In the genomic region with DNA sequence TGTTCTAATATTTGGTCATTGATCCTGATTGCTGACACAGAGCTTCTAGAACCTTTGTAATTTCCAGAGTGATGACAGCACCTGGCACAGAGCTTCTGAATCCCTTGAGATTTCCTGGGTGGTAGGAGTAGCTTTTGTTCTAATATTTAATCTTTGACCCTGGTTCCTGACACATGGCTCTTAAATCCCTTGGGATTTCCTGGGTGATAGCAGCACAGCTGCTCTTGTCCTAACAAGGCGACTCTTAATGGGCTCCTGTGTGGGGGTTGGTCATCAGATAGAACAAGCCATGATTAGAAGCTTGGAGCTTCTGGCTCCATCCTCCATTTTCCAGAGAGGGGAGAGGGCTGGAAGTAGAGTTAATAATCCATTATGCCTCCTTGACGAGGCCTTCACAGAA, we compare ENCODE assay signal across 17 cellular contexts. TPM values are rescaled to one million over a fixed set of nuclear protein-coding genes. Genes with fewer than 3 reads are reported as not detected.
DNase-seq lines count a peak whose midpoint lies in the region; ATAC-seq and TF ChIP-seq lines count a peak whose summit lies in the region.
"Had no signal": no experiment of that assay in that cellular context is flagged by ENCODE, and none has a peak within 500 bp of the region (broad histone marks: within the 10 kb centered on the region; RNA-seq: fewer than 3 reads in every experiment).

No MANE protein-coding gene starts in this region.

- H2AK5ac ChIP-seq in mesendoderm (ENCODE audit: low read length) = peak overlapping the region; percentile 31

- H3K4me3 ChIP-seq in BLaER1 treated with 17β-estradiol and CSF1 and Interleukin-3, amounts not matched to agents 10 nM and 100 nM = no peak overlapping the region
- no peak overlapping the region for H3K4me3 ChIP-seq in mesendoderm (ENCODE audit: low read length)
- no peak overlapping the region for H3K4me3 ChIP-seq in effector memory CD4-positive, alpha-beta T cell (ENCODE audit: insufficient read depth, low read depth, low read length, poor library complexity, severe bottlenecking)

- H3K4ac ChIP-seq in mesendoderm (ENCODE audit: low read depth, low read length) = peak overlapping the region; percentile 36

- no peak overlapping the region for H4K5ac ChIP-seq in mesendoderm (ENCODE audit: low read length)

- no peaks in the 10 kb centered on the region for H3K79me2 ChIP-seq in mesendoderm (ENCODE audit: control insufficient read depth, insufficient read depth, low read length)

- H3K4me1 ChIP-seq in BLaER1 treated with 17β-estradiol and CSF1 and Interleukin-3, amounts not matched to agents 10 nM and 100 nM = peaks cover 0 to 7% (median 0%) of the 10 kb centered on the region in 10 experiments; a peak in 5 of 20 replicates
- H3K4me1 ChIP-seq in mesendoderm (ENCODE audit: control insufficient read depth, low read depth, low read length) = peaks cover 6% of the 10 kb centered on the region
- no peaks in the 10 kb centered on the region for H3K4me1 ChIP-seq in effector memory CD4-positive, alpha-beta T cell (ENCODE audit: control insufficient read depth, insufficient read depth, low read length, poor library complexity, severe bottlenecking)

- H3K9ac ChIP-seq in BLaER1 treated with 17β-estradiol and CSF1 and Interleukin-3, amounts not matched to agents 10 nM and 100 nM = no peak overlapping the region
- no peak overlapping the region for H3K9ac ChIP-seq in mesendoderm (ENCODE audit: low read length)

- WGBS in mesendoderm (ENCODE audit: extremely low coverage, insufficient coverage, low lambda C conversion rate) = no CpG with 5 or more reads among the region's 2 CpGs

- H3K4me3 Mint-ChIP-seq in WTC11 = no peak overlapping the region
- H3K4me3 Mint-ChIP-seq: CD4-positive, alpha-beta T cell had no signal

- ATAC-seq in WTC11 = no peak
- ATAC-seq: Panc1, SK-N-SH treated with all-trans-retinoic acid at 6 μM for 48 hours had no signal

- no peak for TF ChIP-seq CTCF in WTC11 (IDR thresholded peaks at IDR 0.05)

- H2BK5ac ChIP-seq in mesendoderm (ENCODE audit: low read length) = no peak overlapping the region

- no peaks in the 10 kb centered on the region for H3K79me1 ChIP-seq in mesendoderm (ENCODE audit: low read length)

- no peak overlapping the region for H3K27ac ChIP-seq in BLaER1 treated with 17β-estradiol and CSF1 and Interleukin-3, amounts not matched to agents 10 nM and 100 nM
- no peak overlapping the region for H3K27ac ChIP-seq in mesendoderm (ENCODE audit: low read depth, low read length)
- H3K27ac ChIP-seq in effector memory CD4-positive, alpha-beta T cell (ENCODE audit: insufficient read depth, low read length, poor library complexity, severe bottlenecking) = no peak overlapping the region

- no peaks in the 10 kb centered on the region; a peak in 1 of 22 replicates for H3K27me3 ChIP-seq in BLaER1 treated with 17β-estradiol and CSF1 and Interleukin-3, amounts not matched to agents 10 nM and 100 nM
- no peaks in the 10 kb centered on the region for H3K27me3 ChIP-seq in mesendoderm (ENCODE audit: insufficient read depth, low read length, poor library complexity)
- H3K27me3 ChIP-seq in effector memory CD4-positive, alpha-beta T cell (replicated peaks; ENCODE audit: control insufficient read depth, insufficient read depth, low read length, poor library complexity, severe bottlenecking) = no peaks in the 10 kb centered on the region

- H3K23ac ChIP-seq in mesendoderm (ENCODE audit: low read length) = no peak overlapping the region

- DNase-seq in DMS53 (lab: John Stamatoyannopoulos, UW) (peak; percentile 86), NCI-H82 (lab: John Stamatoyannopoulos, UW) (peak; percentile 98), mesendoderm (no peak), WTC11 (ENCODE audit: low spot score) (no peak)
- DNase-seq in activated CD8-positive, alpha-beta memory T cell treated with anti-CD3 and anti-CD28 coated beads, Interleukin-2, amount 50 U/mL, for 4 hours = no peak
- DNase-seq in effector memory CD4-positive, alpha-beta T cell = no peak
- DNase-seq: ACHN; AML-193; CD4-positive, alpha-beta T cell; NCI-H1417 treated with DMSO at 0.1 percent for 48 hours; NCI-H2081 treated with DMSO at 0.1 percent for 48 hours; NCI-H345; Right ventricle myocardium superior; T-helper 2 cell had no signal

- no peaks in the 10 kb centered on the region for H4K20me1 ChIP-seq in BLaER1 treated with 17β-estradiol and CSF1 and Interleukin-3, amounts not matched to agents 10 nM and 100 nM

- peak overlapping the region in 8 of 11 experiments; percentile 10 to 55 (median 35); a peak in 6 of 22 replicates for H3K4me2 ChIP-seq in BLaER1 treated with 17β-estradiol and CSF1 and Interleukin-3, amounts not matched to agents 10 nM and 100 nM
- no peak overlapping the region for H3K4me2 ChIP-seq in mesendoderm (ENCODE audit: low read length)

- H3K27me3 Mint-ChIP-seq in WTC11 (ENCODE audit: low read depth) = no peaks in the 10 kb centered on the region
- H3K27me3 Mint-ChIP-seq: CD4-positive, alpha-beta T cell had no signal

- H4K8ac ChIP-seq in mesendoderm (ENCODE audit: low read depth, low read length) = peak overlapping the region; percentile 14

- CTCF ChIA-PET in WTC11 (lab: Charles Lee) = interaction anchor here (0.6 to 1.0 kb wide), 2 partner anchors 29 to 566 kb away, joined by 3 to 6 read pairs; no protein-coding TSS in a partner anchor

- no peaks in the 10 kb centered on the region for H3K36me3 ChIP-seq in BLaER1 treated with 17β-estradiol and CSF1 and Interleukin-3, amounts not matched to agents 10 nM and 100 nM
- no peaks in the 10 kb centered on the region for H3K36me3 ChIP-seq in mesendoderm (ENCODE audit: control insufficient read depth, insufficient read depth, low read length)
- no peaks in the 10 kb centered on the region for H3K36me3 ChIP-seq in effector memory CD4-positive, alpha-beta T cell (ENCODE audit: control insufficient read depth, insufficient read depth, low read length)

- H3K9me3 ChIP-seq in BLaER1 treated with 17β-estradiol and CSF1 and Interleukin-3, amounts not matched to agents 10 nM and 100 nM (replicated peaks in 1 of 11) = no peaks in the 10 kb centered on the region
- H3K9me3 ChIP-seq in effector memory CD4-positive, alpha-beta T cell (ENCODE audit: control insufficient read depth, low read length) = no peaks in the 10 kb centered on the region

- peak overlapping the region; percentile 83 for H3K18ac ChIP-seq in mesendoderm (ENCODE audit: low read length)

- H3K4me1 Mint-ChIP-seq in WTC11 = peaks cover 23% of the 10 kb centered on the region

- POLR2A ChIA-PET in WTC11 (lab: Charles Lee) = no interaction called here

- peak overlapping the region; percentile 8 for H2BK15ac ChIP-seq in mesendoderm (replicated peaks; ENCODE audit: low read depth)

- peaks cover 3% of the 10 kb centered on the region; the same call in 1 of the 2 replicates for H3K9me3 Mint-ChIP-seq in WTC11
- H3K9me3 Mint-ChIP-seq: CD4-positive, alpha-beta T cell had no signal

- H3K27ac Mint-ChIP-seq in WTC11 = no peak overlapping the region
- H3K27ac Mint-ChIP-seq: CD4-positive, alpha-beta T cell had no signal

- H3K56ac ChIP-seq in mesendoderm (ENCODE audit: low read length) = no peak overlapping the region

- H2BK120ac ChIP-seq in mesendoderm (ENCODE audit: low read depth, low read length) = peak overlapping the region; percentile 8

- H3K36me3 Mint-ChIP-seq in WTC11 = no peaks in the 10 kb centered on the region

TF ChIP-seq in WTC11, 78 proteins besides CTCF, POLR2A, EP300 and RAD21:
- TF ChIP-seq ZNF423 (CRISPR knock-in tag; IDR thresholded peaks at IDR 0.05) (no peak), TEAD4 (CRISPR knock-in tag; IDR thresholded peaks at IDR 0.05) (no peak), GABPB1 (CRISPR knock-in tag; IDR thresholded peaks at IDR 0.05) (no peak), PRRX2 (CRISPR knock-in tag; IDR thresholded peaks at IDR 0.05) (no peak), SMAD4 (CRISPR knock-in tag; IDR thresholded peaks at IDR 0.05) (no peak), CBFB (CRISPR knock-in tag; IDR thresholded peaks at IDR 0.05; ENCODE audit: low read depth) (no peak), NR1H2 (CRISPR knock-in tag; IDR thresholded peaks at IDR 0.05) (no peak), CREM (CRISPR knock-in tag; IDR thresholded peaks at IDR 0.05) (no peak), IRF2 (CRISPR knock-in tag; IDR thresholded peaks at IDR 0.05; ENCODE audit: borderline replicate concordance, low read depth) (no peak)
- TF ChIP-seq, protein P1, sequence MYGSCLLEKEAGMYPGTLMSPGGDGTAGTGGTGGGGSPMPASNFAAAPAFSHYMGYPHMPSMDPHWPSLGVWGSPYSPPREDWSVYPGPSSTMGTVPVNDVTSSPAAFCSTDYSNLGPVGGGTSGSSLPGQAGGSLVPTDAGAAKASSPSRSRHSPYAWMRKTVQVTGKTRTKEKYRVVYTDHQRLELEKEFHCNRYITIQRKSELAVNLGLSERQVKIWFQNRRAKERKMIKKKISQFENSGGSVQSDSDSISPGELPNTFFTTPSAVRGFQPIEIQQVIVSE (CRISPR knock-in tag; IDR thresholded peaks at IDR 0.05; ENCODE audit: borderline replicate concordance) = no peak
- TF ChIP-seq, protein P2, sequence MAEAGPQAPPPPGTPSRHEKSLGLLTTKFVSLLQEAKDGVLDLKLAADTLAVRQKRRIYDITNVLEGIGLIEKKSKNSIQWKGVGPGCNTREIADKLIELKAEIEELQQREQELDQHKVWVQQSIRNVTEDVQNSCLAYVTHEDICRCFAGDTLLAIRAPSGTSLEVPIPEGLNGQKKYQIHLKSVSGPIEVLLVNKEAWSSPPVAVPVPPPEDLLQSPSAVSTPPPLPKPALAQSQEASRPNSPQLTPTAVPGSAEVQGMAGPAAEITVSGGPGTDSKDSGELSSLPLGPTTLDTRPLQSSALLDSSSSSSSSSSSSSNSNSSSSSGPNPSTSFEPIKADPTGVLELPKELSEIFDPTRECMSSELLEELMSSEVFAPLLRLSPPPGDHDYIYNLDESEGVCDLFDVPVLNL (CRISPR knock-in tag; IDR thresholded peaks at IDR 0.05; ENCODE audit: borderline replicate concordance, low read depth) = no peak
- TF ChIP-seq, protein P3, sequence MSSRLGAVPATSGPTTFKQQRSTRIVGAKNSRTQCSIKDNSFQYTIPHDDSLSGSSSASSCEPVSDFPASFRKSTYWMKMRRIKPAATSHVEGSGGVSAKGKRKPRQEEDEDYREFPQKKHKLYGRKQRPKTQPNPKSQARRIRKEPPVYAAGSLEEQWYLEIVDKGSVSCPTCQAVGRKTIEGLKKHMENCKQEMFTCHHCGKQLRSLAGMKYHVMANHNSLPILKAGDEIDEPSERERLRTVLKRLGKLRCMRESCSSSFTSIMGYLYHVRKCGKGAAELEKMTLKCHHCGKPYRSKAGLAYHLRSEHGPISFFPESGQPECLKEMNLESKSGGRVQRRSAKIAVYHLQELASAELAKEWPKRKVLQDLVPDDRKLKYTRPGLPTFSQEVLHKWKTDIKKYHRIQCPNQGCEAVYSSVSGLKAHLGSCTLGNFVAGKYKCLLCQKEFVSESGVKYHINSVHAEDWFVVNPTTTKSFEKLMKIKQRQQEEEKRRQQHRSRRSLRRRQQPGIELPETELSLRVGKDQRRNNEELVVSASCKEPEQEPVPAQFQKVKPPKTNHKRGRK (CRISPR knock-in tag; IDR thresholded peaks at IDR 0.05; ENCODE audit: borderline replicate concordance) = no peak

RNA-seq across cellular contexts. Expression of a gene that starts 18.4 kb away (rescaled TPM):
- 19.3 TPM for polyA plus RNA-seq in mesendoderm (2013, experiment 1 of 2)
- polyA plus RNA-seq in mesendoderm (2013, experiment 2 of 2) = 19.7 TPM
- total RNA-seq in WTC11 (2021) = 2.2 to 2.8 TPM (median 2.4 TPM) in 3 replicates

Comparison
In these comparisons a context has a peak if more than half of its experiments do, and no peak if none do; other contexts are left out.
1. DNase-seq: peak in DMS53 (single experiment) and NCI-H82 (single experiment); none in mesendoderm (single experiment), WTC11 (single experiment), activated CD8-positive, alpha-beta memory T cell treated with anti-CD3 and anti-CD28 coated beads, Interleukin-2, amount 50 U/mL, for 4 hours (single experiment) and effector memory CD4-positive, alpha-beta T cell (0 of 3).